In the genomic region with DNA sequence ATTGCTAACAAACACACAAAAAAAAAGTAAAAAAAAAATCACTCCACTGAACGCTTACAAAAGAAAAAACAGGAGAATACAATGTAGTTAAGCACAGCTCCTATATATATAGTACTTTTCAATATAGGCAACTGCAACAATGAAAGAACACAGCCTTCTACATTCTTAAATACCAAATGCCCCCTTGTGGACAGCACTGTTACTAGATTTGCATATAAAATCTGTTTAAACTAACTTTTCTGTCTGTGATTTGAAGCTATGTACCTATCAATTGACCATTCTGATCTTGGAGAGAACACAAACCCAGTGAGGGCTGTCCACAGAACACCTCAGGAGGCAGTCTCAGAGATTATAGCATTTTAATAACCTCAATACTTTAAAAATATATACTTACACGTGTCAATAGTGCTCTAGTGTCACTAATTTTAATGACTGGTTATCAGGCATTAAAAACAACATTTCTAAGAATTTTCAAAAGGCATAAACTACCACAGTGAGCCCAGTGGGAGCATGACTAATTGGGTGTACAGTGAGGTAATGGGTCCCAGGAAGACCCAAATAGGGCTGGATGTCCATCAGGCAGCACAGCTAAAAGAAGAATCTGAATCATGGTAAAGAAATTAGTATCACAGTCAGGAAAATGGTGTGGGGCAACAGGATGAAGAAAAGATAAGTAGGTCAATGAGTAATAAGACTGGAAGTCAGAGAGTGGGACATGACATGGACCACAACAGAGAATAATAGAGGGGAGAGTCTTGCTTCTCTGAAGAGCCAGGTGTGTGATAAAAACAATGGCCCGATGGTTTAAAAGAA, we compare ENCODE assay signal across 8 cellular contexts. TPM values are rescaled to one million over a fixed set of nuclear protein-coding genes. Genes with fewer than 3 reads are reported as not detected.
DNase-seq lines count a peak whose midpoint lies in the region; ATAC-seq and TF ChIP-seq lines count a peak whose summit lies in the region.

No MANE protein-coding gene starts in this region.

- ATAC-seq in lower lobe of right lung (peak; percentile 51 to 57), GM21390 (IDR thresholded peaks at IDR 0.05; ENCODE audit: unreplicated experiment) (no peak), HG02678 (IDR thresholded peaks at IDR 0.05; ENCODE audit: unreplicated experiment) (no peak)

- DNase-seq in Ammon's horn (ENCODE audit: low spot score), result peak; percentile 61
- peak; percentile 69 for DNase-seq in NCI-H526 treated with DMSO at 0.1 percent for 48 hours (lab: John Stamatoyannopoulos, UW)
- no peak for DNase-seq in mammary epithelial cell
- no peak for DNase-seq in lower lobe of right lung
- no peak for DNase-seq in stimulated activated naive CD4-positive, alpha-beta T cell treated with Interleukin-2 at 50 U/mL for 16 hours (lab: John Stamatoyannopoulos, UW)

- H3K9me3 ChIP-seq in HEK293 (ENCODE audit: control insufficient read depth, insufficient read depth, low read depth, low read length) (no peaks in the 10 kb centered on the region), mammary epithelial cell (replicated peaks; ENCODE audit: insufficient read depth, low read length) (no peaks in the 10 kb centered on the region), lower lobe of right lung (no peaks in the 10 kb centered on the region)

- no peaks in the 10 kb centered on the region for H3K27me3 ChIP-seq in mammary epithelial cell (ENCODE audit: insufficient read depth, low read length)
- H3K27me3 ChIP-seq in lower lobe of right lung (ENCODE audit: low read depth), result no peaks in the 10 kb centered on the region

- H3K4me3 ChIP-seq in HEK293 (ENCODE audit: low read depth, low read length), result no peak overlapping the region
- no peak overlapping the region for H3K4me3 ChIP-seq in mammary epithelial cell (replicated peaks in 1 of 3; ENCODE audit: insufficient read depth in 1 of 3, low read depth in 2 of 3, low read length in 3 of 3)
- no peak overlapping the region for H3K4me3 ChIP-seq in lower lobe of right lung

- no peaks in the 10 kb centered on the region for H4K20me1 ChIP-seq in mammary epithelial cell (ENCODE audit: insufficient read depth, low read length)

- in situ Hi-C loops in mammary epithelial cell (cut with MboI; ENCODE audit: low sequenced_read_pairs in 2 of 2), result loop anchor here in 1 of 2 donors (5.0 to 25.0 kb wide), 2 partner anchors 298 to 462 kb away; no protein-coding TSS in a partner anchor

- H3K4me2 ChIP-seq in mammary epithelial cell (ENCODE audit: insufficient read depth, low read depth, low read length), result no peak overlapping the region

- H2AFZ ChIP-seq in mammary epithelial cell (ENCODE audit: low read depth, low read length), result no peak overlapping the region

- H3K9ac ChIP-seq in mammary epithelial cell (ENCODE audit: insufficient read depth, low read length), result no peak overlapping the region

- CTCF ChIA-PET in HEK293 (lab: Yijun Ruan, JAX) (interaction anchor here (0.5 to 4.4 kb wide), 23 partner anchors 8 to 793 kb away, joined by 3 to 35 read pairs (median 5); no protein-coding TSS in a partner anchor), mammary epithelial cell (lab: Charles Lee; ENCODE audit: low non-redundant PET) (interaction anchor here (0.6 to 1.2 kb wide), 7 partner anchors 11 to 299 kb away, joined by 3 to 22 read pairs (median 5); no protein-coding TSS in a partner anchor)

- dilution Hi-C loops in mammary epithelial cell (cut with HindIII; ENCODE audit: low sequenced_read_pairs), result no loop called here

- H3K27ac ChIP-seq in HEK293 (ENCODE audit: extremely low read depth, low read depth, low read length) (no peak overlapping the region), mammary epithelial cell (ENCODE audit: insufficient read depth, low read depth, low read length) (no peak overlapping the region), lower lobe of right lung (no peak overlapping the region)

- POLR2A ChIA-PET in HEK293 (lab: Yijun Ruan, JAX), result no interaction called here

- H3K79me2 ChIP-seq in mammary epithelial cell (ENCODE audit: insufficient read depth, low read length), result no peaks in the 10 kb centered on the region

- no TSS peak for BruUV-seq in mammary epithelial cell (replicated peaks; lab: Mats Ljungman, UMichigan)

- no peaks in the 10 kb centered on the region for H3K4me1 ChIP-seq in HEK293 (ENCODE audit: control insufficient read depth, insufficient read depth, low read length)
- H3K4me1 ChIP-seq in mammary epithelial cell (ENCODE audit: insufficient read depth, low read length), result no peaks in the 10 kb centered on the region
- no peaks in the 10 kb centered on the region for H3K4me1 ChIP-seq in lower lobe of right lung

- 61% methylated on average over 3 of the region's 3 CpGs for WGBS in mammary epithelial cell (ENCODE audit: low coverage, missing lambda C conversion rate)

- intact Hi-C loops in mammary epithelial cell (cut with micrococcal nuclease) (loop anchor here (1.0 kb wide), 2 partner anchors 145 to 297 kb away; no protein-coding TSS in a partner anchor), lower lobe of right lung (cut with DNase I) (no loop called here)

- TF ChIP-seq CTCF in HEK293 (tag by site-specific recombination; IDR thresholded peaks at IDR 0.05), result 0 out of 2 replicates have a peak, but pooled peaks have one; percentile 13
- peak; percentile 54 to 63 for TF ChIP-seq CTCF in mammary epithelial cell (conservative IDR thresholded peaks at IDR 0.05 in 1 of 2, IDR thresholded peaks at IDR 0.05 in 1 of 2; ENCODE audit: extremely low read depth in 1 of 2, insufficient read depth in 1 of 2, low read depth in 1 of 2, low read length in 2 of 2)
- TF ChIP-seq CTCF in lower lobe of right lung (IDR thresholded peaks at IDR 0.05), result peak; percentile 58

- H3K36me3 ChIP-seq in HEK293 (ENCODE audit: control insufficient read depth in 2 of 2, insufficient read depth in 1 of 2, low read length in 2 of 2) (no peaks in the 10 kb centered on the region), mammary epithelial cell (ENCODE audit: insufficient read depth, low read length) (no peaks in the 10 kb centered on the region), lower lobe of right lung (no peaks in the 10 kb centered on the region)

TF ChIP-seq in HEK293, 187 proteins besides CTCF, POLR2A, EP300 and RAD21:
- TF ChIP-seq PATZ1 (tag by site-specific recombination; IDR thresholded peaks at IDR 0.05) (no peak), ZNF660 (tag by site-specific recombination; IDR thresholded peaks at IDR 0.05) (0 out of 2 replicates have a peak, but pooled peaks have one; percentile 20), OVOL3 (tag by site-specific recombination; IDR thresholded peaks at IDR 0.05) (no peak), ZNF654 (tag by site-specific recombination; IDR thresholded peaks at IDR 0.05; ENCODE audit: low read depth) (peak; percentile 31; the same call in 1 of the 2 replicates), ZNF843 (tag by site-specific recombination; IDR thresholded peaks at IDR 0.05) (no peak)

RNA-seq across cellular contexts. Expression of gene CCDC169, which starts 22.2 kb away (rescaled TPM):
- total RNA-seq in mammary epithelial cell (under 1 TPM; 0.83 to 0.89 TPM), lower lobe of right lung (not detected)
- 0.31 TPM for polyA plus RNA-seq in mammary epithelial cell
- not detected for polyA minus RNA-seq in mammary epithelial cell

Comparison
In these comparisons a context has a peak if more than half of its experiments do, and no peak if none do; other contexts are left out.
1. DNase-seq: peak in Ammon's horn (single experiment) and NCI-H526 treated with DMSO at 0.1 percent for 48 hours (single experiment); none in mammary epithelial cell (single experiment), lower lobe of right lung (single experiment) and stimulated activated naive CD4-positive, alpha-beta T cell treated with Interleukin-2 at 50 U/mL for 16 hours (single experiment).
2. ATAC-seq: peak in lower lobe of right lung (2 of 2); none in GM21390 (single experiment) and HG02678 (single experiment).
3. Peak in every context shown above with its lines, with median percentiles within 50 percentile points of each other: CTCF ChIP-seq.